ENCODE assay signal across 16 cellular contexts in the genomic region with DNA sequence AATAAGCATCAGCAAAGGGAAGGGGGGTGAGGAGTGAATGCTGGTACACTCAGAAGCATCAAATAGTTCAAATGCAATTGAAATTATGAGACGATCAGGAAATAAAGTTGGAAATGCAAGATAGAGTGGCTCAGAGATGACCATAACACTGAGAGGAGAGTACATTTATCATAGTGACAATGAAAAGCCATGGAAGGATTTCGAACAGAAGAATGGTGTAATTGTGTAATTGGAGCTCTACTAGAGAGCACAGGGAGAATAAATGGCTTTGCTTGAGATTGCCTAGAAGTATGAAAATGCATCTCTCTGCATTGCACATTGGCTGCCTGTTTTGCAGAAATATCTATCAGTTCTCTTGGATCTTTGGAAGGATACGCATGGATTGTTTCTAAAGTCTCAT.
DNase-seq lines count a peak whose midpoint lies in the region; ATAC-seq and TF ChIP-seq lines count a peak whose summit lies in the region.
"Had no signal": no experiment of that assay in that cellular context is flagged by ENCODE, and none has a peak within 500 bp of the region (broad histone marks: within the 10 kb centered on the region; RNA-seq: fewer than 3 reads in every experiment).

No MANE protein-coding gene starts in this region.

- no peak for ATAC-seq in RWPE2 (ENCODE audit: low read depth)
- no peak for ATAC-seq in GM21515 (IDR thresholded peaks at IDR 0.05; ENCODE audit: unreplicated experiment)
- ATAC-seq: Panc1, T-helper 17 cell had no signal

- H3K27me3 ChIP-seq in RWPE2 (ENCODE audit: insufficient read depth, poor library complexity, severe bottlenecking) (no peaks in the 10 kb centered on the region), suprapubic skin (no peaks in the 10 kb centered on the region), testis (no peaks in the 10 kb centered on the region)
- H3K27me3 ChIP-seq: BLaER1 treated with 17β-estradiol and CSF1 and Interleukin-3, amounts not matched to agents 10 nM and 100 nM; SJSA1 had no signal

- H3K27ac ChIP-seq in RWPE2 (ENCODE audit: poor library complexity, severe bottlenecking) (peak overlapping the region; percentile 86), suprapubic skin (peak overlapping the region; percentile 23), testis (no peak overlapping the region)
- H3K27ac ChIP-seq: BLaER1 treated with 17β-estradiol and CSF1 and Interleukin-3, amounts not matched to agents 10 nM and 100 nM; SJSA1 had no signal

- TF ChIP-seq POLR2A in suprapubic skin (IDR thresholded peaks at IDR 0.05) (no peak), testis (IDR thresholded peaks at IDR 0.05) (no peak)

- TF ChIP-seq EP300 in suprapubic skin (IDR thresholded peaks at IDR 0.05), result no peak

- DNase-seq in NCI-H187 treated with DMSO at 0.1 percent for 48 hours (lab: John Stamatoyannopoulos, UW) (peak; percentile 38), NCI-H187 (lab: John Stamatoyannopoulos, UW) (no peak), NCI-H1436 (lab: John Stamatoyannopoulos, UW) (peak; percentile 40), RWPE2 (ENCODE audit: low spot score) (no peak), suprapubic skin (ENCODE audit: low spot score in 2 of 2) (no peak), testis (no peak)
- DNase-seq: CD8-positive, alpha-beta memory T cell; H9; KG1; NCI-H2029 treated with DMSO at 0.1 percent for 48 hours; NCI-H524; T-helper 17 cell had no signal

- 52% methylated on average over 3 of the region's 3 CpGs for WGBS in suprapubic skin
- 81 to 84% methylated on average over 3 of the region's 3 CpGs for WGBS in testis, 2 donors

- peaks cover 64% of the 10 kb centered on the region for H3K4me1 ChIP-seq in RWPE2 (ENCODE audit: insufficient read depth, poor library complexity, severe bottlenecking)
- peaks cover 27% of the 10 kb centered on the region for H3K4me1 ChIP-seq in suprapubic skin
- no peaks in the 10 kb centered on the region for H3K4me1 ChIP-seq in testis
- H3K4me1 ChIP-seq: BLaER1 treated with 17β-estradiol and CSF1 and Interleukin-3, amounts not matched to agents 10 nM and 100 nM had no signal

- TF ChIP-seq CTCF in RWPE2 (IDR thresholded peaks at IDR 0.05; ENCODE audit: poor library complexity, severe bottlenecking) (no peak), suprapubic skin (IDR thresholded peaks at IDR 0.05) (no peak), testis (IDR thresholded peaks at IDR 0.05) (no peak)

- H3K9me3 ChIP-seq in RWPE2 (ENCODE audit: severe bottlenecking) (no peaks in the 10 kb centered on the region), suprapubic skin (no peaks in the 10 kb centered on the region), testis (no peaks in the 10 kb centered on the region)
- H3K9me3 ChIP-seq: BLaER1 treated with 17β-estradiol and CSF1 and Interleukin-3, amounts not matched to agents 10 nM and 100 nM; SJSA1 had no signal

- peaks cover 38% of the 10 kb centered on the region for H3K36me3 ChIP-seq in RWPE2 (ENCODE audit: low read depth)
- H3K36me3 ChIP-seq in suprapubic skin, result no peaks in the 10 kb centered on the region
- H3K36me3 ChIP-seq in testis (ENCODE audit: low read depth, missing control alignments), result no peaks in the 10 kb centered on the region
- H3K36me3 ChIP-seq: BLaER1 treated with 17β-estradiol and CSF1 and Interleukin-3, amounts not matched to agents 10 nM and 100 nM; SJSA1 had no signal

- intact Hi-C loops in testis (cut with DNase I; ENCODE audit: low total_unique reads), result no loop called here

- no peak overlapping the region for H3K4me3 ChIP-seq in RWPE2 (ENCODE audit: severe bottlenecking)
- H3K4me3 ChIP-seq in suprapubic skin, result peak overlapping the region; percentile 8
- H3K4me3 ChIP-seq in testis, result no peak overlapping the region
- H3K4me3 ChIP-seq: BLaER1 treated with 17β-estradiol and CSF1 and Interleukin-3, amounts not matched to agents 10 nM and 100 nM; SJSA1 had no signal

Comparison
In these comparisons a context has a peak if more than half of its experiments do, and no peak if none do; other contexts are left out.
1. DNase-seq: peak in NCI-H187 treated with DMSO at 0.1 percent for 48 hours (single experiment) and NCI-H1436 (single experiment); none in NCI-H187 (0 of 2), RWPE2 (single experiment), suprapubic skin (0 of 2) and testis (single experiment).
2. H3K27ac ChIP-seq: peak in RWPE2 (single experiment) and suprapubic skin (single experiment); none in testis (0 of 2).